Comparison of ENCODE assay signal across 30 cellular contexts in genomic region chr9:115514454-115514853, GRCh38.
"Had no signal": no experiment of that assay in that cellular context is flagged by ENCODE, and none has a peak within 500 bp of the region (broad histone marks: within the 10 kb centered on the region; RNA-seq: fewer than 3 reads in every experiment).

No MANE protein-coding gene starts in this region.

- H3K27me3 Mint-ChIP-seq: activated naive CD4-positive, alpha-beta T cell treated with anti-CD3 and anti-CD28 coated beads, Interleukin-2, amount 10 ng/mL, durations not matched to agents 7 days and 5 days had no signal

- DNase-seq: activated CD4-positive, alpha-beta memory T cell treated with anti-CD3 and anti-CD28 coated beads, Interleukin-2, amount 10 ng/mL, durations not matched to agents 7 days and 5 days; activated CD4-positive, alpha-beta T cell treated with anti-CD3 and anti-CD28 coated beads for 48 hours; activated CD8-positive, alpha-beta memory T cell treated with anti-CD3 and anti-CD28 coated beads for 24 hours; activated CD8-positive, alpha-beta memory T cell treated with anti-CD3 and anti-CD28 coated beads, Interleukin-2, amount 10 ng/mL, durations not matched to agents 7 days and 5 days; activated CD8-positive, alpha-beta memory T cell treated with anti-CD3 and anti-CD28 coated beads, Interleukin-2, amount 50 U/mL, for 48 hours; activated effector memory CD4-positive, alpha-beta T cell treated with Interleukin-2 at 50 U/mL for 16 hours; activated naive CD4-positive, alpha-beta T cell treated with anti-CD3 and anti-CD28 coated beads, Interleukin-2, amount 10 ng/mL, durations not matched to agents 7 days and 5 days; activated naive CD8-positive, alpha-beta T cell treated with anti-CD3 and anti-CD28 coated beads, Interleukin-2, amount 50 U/mL, for 24 hours; activated T-cell treated with anti-CD3 and anti-CD28 coated beads, Interleukin-2, amount 50 U/mL, for 48 hours; anterior cingulate cortex; caudate nucleus; cerebellar nuclear complex; Karpas-422; KBM-7; NCI-H1105; NCI-H1417 treated with DMSO at 0.1 percent for 48 hours; NCI-H187 treated with DMSO at 0.1 percent for 48 hours; NCI-H2081; NCI-H345; NCI-H524 treated with DMSO at 0.1 percent for 48 hours; NCI-H748 treated with DMSO at 0.1 percent for 48 hours; PC-3; Peyer's patch; RPMI8226; SJCRH30; T1000 had no signal

- H3K9me3 Mint-ChIP-seq: activated CD4-positive, alpha-beta memory T cell treated with anti-CD3 and anti-CD28 coated beads, Interleukin-2, amount 10 ng/mL, durations not matched to agents 7 days and 5 days; activated naive CD4-positive, alpha-beta T cell treated with anti-CD3 and anti-CD28 coated beads, Interleukin-2, amount 10 ng/mL, durations not matched to agents 7 days and 5 days; activated naive CD8-positive, alpha-beta T cell treated with anti-CD3 and anti-CD28 coated beads, Interleukin-2, amount 50 U/mL, for 24 hours; brain had no signal

- H3K4me1 Mint-ChIP-seq: activated CD4-positive, alpha-beta memory T cell treated with anti-CD3 and anti-CD28 coated beads, Interleukin-2, amount 10 ng/mL, durations not matched to agents 7 days and 5 days; activated CD8-positive, alpha-beta memory T cell treated with anti-CD3 and anti-CD28 coated beads, Interleukin-2, amount 10 ng/mL, durations not matched to agents 7 days and 5 days; activated naive CD4-positive, alpha-beta T cell treated with anti-CD3 and anti-CD28 coated beads, Interleukin-2, amount 10 ng/mL, durations not matched to agents 7 days and 5 days; activated naive CD8-positive, alpha-beta T cell treated with anti-CD3 and anti-CD28 coated beads, Interleukin-2, amount 50 U/mL, for 24 hours had no signal

- H3K36me3 Mint-ChIP-seq: activated CD8-positive, alpha-beta memory T cell treated with anti-CD3 and anti-CD28 coated beads, Interleukin-2, amount 10 ng/mL, durations not matched to agents 7 days and 5 days; activated naive CD4-positive, alpha-beta T cell treated with anti-CD3 and anti-CD28 coated beads, Interleukin-2, amount 10 ng/mL, durations not matched to agents 7 days and 5 days; activated naive CD8-positive, alpha-beta T cell; brain had no signal

- H3K27me3 ChIP-seq: Peyer's patch, SJCRH30 had no signal

- H3K27ac Mint-ChIP-seq: activated CD4-positive, alpha-beta memory T cell treated with anti-CD3 and anti-CD28 coated beads, Interleukin-2, amount 10 ng/mL, durations not matched to agents 7 days and 5 days; activated CD8-positive, alpha-beta memory T cell treated with anti-CD3 and anti-CD28 coated beads, Interleukin-2, amount 10 ng/mL, durations not matched to agents 7 days and 5 days; activated naive CD4-positive, alpha-beta T cell treated with anti-CD3 and anti-CD28 coated beads, Interleukin-2, amount 10 ng/mL, durations not matched to agents 7 days and 5 days; activated naive CD8-positive, alpha-beta T cell; activated naive CD8-positive, alpha-beta T cell treated with anti-CD3 and anti-CD28 coated beads, Interleukin-2, amount 50 U/mL, for 24 hours; brain had no signal

- H3K9me3 ChIP-seq: Peyer's patch, SJCRH30 had no signal

- ATAC-seq: activated CD4-positive, CD25-positive, alpha-beta regulatory T cell treated with anti-CD3 and anti-CD28 coated beads, Interleukin-2, amount 50 U/mL, for 24 hours; activated CD8-positive, alpha-beta memory T cell treated with anti-CD3 and anti-CD28 coated beads, Interleukin-2, amount 10 ng/mL, durations not matched to agents 7 days and 5 days; activated naive CD8-positive, alpha-beta T cell treated with anti-CD3 and anti-CD28 coated beads, Interleukin-2, amount 50 U/mL, for 24 hours; PC-3 had no signal

- H3K4me3 Mint-ChIP-seq: activated CD4-positive, alpha-beta memory T cell treated with anti-CD3 and anti-CD28 coated beads, Interleukin-2, amount 10 ng/mL, durations not matched to agents 7 days and 5 days; activated CD8-positive, alpha-beta memory T cell treated with anti-CD3 and anti-CD28 coated beads, Interleukin-2, amount 10 ng/mL, durations not matched to agents 7 days and 5 days; activated naive CD4-positive, alpha-beta T cell treated with anti-CD3 and anti-CD28 coated beads, Interleukin-2, amount 10 ng/mL, durations not matched to agents 7 days and 5 days; activated naive CD8-positive, alpha-beta T cell; activated naive CD8-positive, alpha-beta T cell treated with anti-CD3 and anti-CD28 coated beads, Interleukin-2, amount 50 U/mL, for 24 hours; brain had no signal

- H3K4me1 ChIP-seq: Peyer's patch had no signal

- H3K27ac ChIP-seq: Peyer's patch, SJCRH30 had no signal

- H3K4me3 ChIP-seq: Peyer's patch, SJCRH30, SK-N-MC had no signal

- H3K36me3 ChIP-seq: Peyer's patch, SJCRH30 had no signal
